In the genomic region with DNA sequence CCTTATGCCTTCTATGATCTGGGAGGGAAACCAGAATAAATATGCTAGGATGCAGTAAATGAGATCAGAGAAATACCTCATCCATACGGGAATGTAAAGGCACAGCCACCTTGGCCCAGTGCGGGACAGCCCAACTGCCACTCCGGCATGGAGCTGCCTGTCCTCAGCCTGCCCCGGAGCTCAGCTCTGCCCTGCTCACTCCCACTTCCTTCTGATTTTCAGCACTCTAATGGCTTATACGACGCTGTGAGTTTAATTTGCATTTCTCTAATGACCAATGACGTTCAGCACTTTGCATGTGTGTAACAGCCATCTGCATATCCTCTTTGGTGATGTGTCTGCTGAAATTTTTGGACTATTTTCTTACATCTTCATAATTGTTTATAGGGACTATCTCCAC, we compare ENCODE assay signal across 19 cellular contexts.
DNase-seq lines count a peak whose midpoint lies in the region; ATAC-seq and TF ChIP-seq lines count a peak whose summit lies in the region.
"Had no signal": no experiment of that assay in that cellular context is flagged by ENCODE, and none has a peak within 500 bp of the region (broad histone marks: within the 10 kb centered on the region; RNA-seq: fewer than 3 reads in every experiment).

No MANE protein-coding gene starts in this region.

- no peaks in the 10 kb centered on the region for H3K9me2 ChIP-seq in Karpas-422 (replicated peaks; ENCODE audit: insufficient read depth, low read length)
- no peaks in the 10 kb centered on the region for H3K9me2 ChIP-seq in SK-N-SH

- H3K9me3 ChIP-seq in Karpas-422 (ENCODE audit: low read length) (no peaks in the 10 kb centered on the region), SK-N-SH (no peaks in the 10 kb centered on the region)
- H3K9me3 ChIP-seq: BLaER1 had no signal

- ATAC-seq in GM18868 (IDR thresholded peaks at IDR 0.05; ENCODE audit: unreplicated experiment) (no peak), GM19455 (IDR thresholded peaks at IDR 0.05; ENCODE audit: unreplicated experiment) (no peak), HG03108 (IDR thresholded peaks at IDR 0.05; ENCODE audit: unreplicated experiment) (no peak)
- ATAC-seq: K562, Panc1 had no signal

- TF ChIP-seq RAD21 in SK-N-SH (IDR thresholded peaks at IDR 0.05; ENCODE audit: low read length), result no peak

- peaks cover 19% of the 10 kb centered on the region for H3K4me1 ChIP-seq in Karpas-422 (ENCODE audit: low read length)
- peaks cover 0 to 4% of the 10 kb centered on the region in 2 experiments; a peak in 1 of 4 replicates for H3K4me1 ChIP-seq in SK-N-SH (ENCODE audit: control insufficient read depth in 1 of 2, insufficient read depth in 2 of 2, low read depth in 1 of 2, low read length in 1 of 2)

- H3K27ac ChIP-seq in Karpas-422 (ENCODE audit: low read length), result no peak overlapping the region
- H3K27ac ChIP-seq in SK-N-SH (ENCODE audit: low read depth in 2 of 2, low read length in 1 of 2), result no peak overlapping the region
- H3K27ac ChIP-seq: BLaER1, RWPE1 had no signal

- no peak for TF ChIP-seq CTCF in glutamatergic neuron (IDR thresholded peaks at IDR 0.05; ENCODE audit: partially characterized antibody, unreplicated experiment)
- TF ChIP-seq CTCF in nephron (IDR thresholded peaks at IDR 0.05; ENCODE audit: unreplicated experiment in 3 of 3), result no peak
- no peak for TF ChIP-seq CTCF in SK-N-SH (IDR thresholded peaks at IDR 0.05)

- 44% methylated on average over 6 of the region's 7 CpGs for WGBS in SK-N-SH (ENCODE audit: low lambda C conversion rate)

- H2AFZ ChIP-seq in Karpas-422 (ENCODE audit: low read length), result no peak overlapping the region
- H2AFZ ChIP-seq in SK-N-SH (ENCODE audit: low read depth), result no peak overlapping the region

- H3K4me3 ChIP-seq in Karpas-422 (ENCODE audit: low read length) (no peak overlapping the region), SK-N-SH (ENCODE audit: low read depth in 2 of 2, low read length in 1 of 2) (no peak overlapping the region)
- H3K4me3 ChIP-seq: BLaER1, K562 had no signal

- H3K4me1 Mint-ChIP-seq in glutamatergic neuron (ENCODE audit: low read depth, unreplicated experiment) (peaks cover 47% of the 10 kb centered on the region), nephron (peaks cover 35% of the 10 kb centered on the region)
- H3K4me1 Mint-ChIP-seq: CD4-positive, CD25-positive, alpha-beta regulatory T cell had no signal

- peak overlapping the region; percentile 54 for H3K4me2 ChIP-seq in Karpas-422 (ENCODE audit: low read depth, low read length, poor library complexity, severe bottlenecking)
- no peak overlapping the region for H3K4me2 ChIP-seq in SK-N-SH
- H3K4me2 ChIP-seq: BLaER1 had no signal

- H4K20me1 ChIP-seq in Karpas-422 (ENCODE audit: insufficient read depth, low read depth, low read length), result no peaks in the 10 kb centered on the region
- no peaks in the 10 kb centered on the region for H4K20me1 ChIP-seq in SK-N-SH (ENCODE audit: insufficient read depth)
- H4K20me1 ChIP-seq: BLaER1 had no signal

- peak; percentile 82 for DNase-seq in Karpas-422
- peak; percentile 26 for DNase-seq in NCI-H526 treated with DMSO at 0.1 percent for 48 hours (lab: John Stamatoyannopoulos, UW)
- peak; percentile 48 for DNase-seq in glutamatergic neuron
- DNase-seq in SK-N-SH, result no peak
- DNase-seq: CD4-positive, CD25-positive, alpha-beta regulatory T cell; MV-4-11; NCI-H1694; NCI-H2081; NCI-H2227 treated with DMSO at 0.1 percent for 48 hours; NCI-H510A; SHP77 had no signal

- H3K9me3 Mint-ChIP-seq in glutamatergic neuron (ENCODE audit: unreplicated experiment), result peaks cover 2% of the 10 kb centered on the region
- no peaks in the 10 kb centered on the region for H3K9me3 Mint-ChIP-seq in nephron
- H3K9me3 Mint-ChIP-seq: CD4-positive, CD25-positive, alpha-beta regulatory T cell had no signal

- H3K27me3 ChIP-seq in Karpas-422 (ENCODE audit: low read length) (no peaks in the 10 kb centered on the region), SK-N-SH (ENCODE audit: insufficient read depth) (no peaks in the 10 kb centered on the region)
- H3K27me3 ChIP-seq: BLaER1 had no signal

- TF ChIP-seq EP300 in SK-N-SH (IDR thresholded peaks at IDR 0.05; ENCODE audit: borderline replicate concordance in 1 of 2, low read depth in 1 of 2, low read length in 1 of 2), result no peak

- H3K27me3 Mint-ChIP-seq in glutamatergic neuron (ENCODE audit: unreplicated experiment) (peaks cover 5% of the 10 kb centered on the region), nephron (ENCODE audit: low read depth) (peaks cover 5% of the 10 kb centered on the region)
- H3K27me3 Mint-ChIP-seq: CD4-positive, CD25-positive, alpha-beta regulatory T cell had no signal

- H3F3A ChIP-seq in SK-N-SH (replicated peaks; ENCODE audit: insufficient read depth), result no peaks in the 10 kb centered on the region

- CTCF ChIA-PET in SK-N-SH (lab: Yijun Ruan, JAX), result interaction anchor here (0.5 kb wide), 1 partner anchor 269 kb away, joined by 4 read pairs; no protein-coding TSS in a partner anchor

- H3K36me3 ChIP-seq in Karpas-422 (ENCODE audit: insufficient read depth, low read length), result no peaks in the 10 kb centered on the region
- no peaks in the 10 kb centered on the region for H3K36me3 ChIP-seq in SK-N-SH (replicated peaks in 1 of 2; ENCODE audit: control insufficient read depth in 1 of 2, insufficient read depth in 2 of 2, low read length in 1 of 2)
- H3K36me3 ChIP-seq: BLaER1 had no signal

- POLR2A ChIA-PET in SK-N-SH (lab: Yijun Ruan, JAX), result no interaction called here

- H3K4me3 Mint-ChIP-seq in glutamatergic neuron (ENCODE audit: unreplicated experiment), result peak overlapping the region; percentile 20
- H3K4me3 Mint-ChIP-seq in nephron, result no peak overlapping the region
- H3K4me3 Mint-ChIP-seq: CD4-positive, CD25-positive, alpha-beta regulatory T cell had no signal

- H3K79me2 ChIP-seq in Karpas-422 (ENCODE audit: low read length) (no peaks in the 10 kb centered on the region), SK-N-SH (ENCODE audit: insufficient read depth) (no peaks in the 10 kb centered on the region)

- H3K9ac ChIP-seq in Karpas-422 (ENCODE audit: low read length) (no peak overlapping the region), SK-N-SH (no peak overlapping the region)
- H3K9ac ChIP-seq: BLaER1 had no signal

- H3K27ac Mint-ChIP-seq in glutamatergic neuron (ENCODE audit: unreplicated experiment) (peak overlapping the region; percentile 22), nephron (peak overlapping the region in 2 of 3 experiments; percentile 2 to 45)
- H3K27ac Mint-ChIP-seq: CD4-positive, CD25-positive, alpha-beta regulatory T cell had no signal

- H3K36me3 Mint-ChIP-seq in glutamatergic neuron (ENCODE audit: unreplicated experiment), result peaks cover 5% of the 10 kb centered on the region
- H3K36me3 Mint-ChIP-seq in nephron (ENCODE audit: low read depth), result no peaks in the 10 kb centered on the region
- H3K36me3 Mint-ChIP-seq: CD4-positive, CD25-positive, alpha-beta regulatory T cell had no signal

TF ChIP-seq in SK-N-SH, 30 proteins besides CTCF, POLR2A, EP300 and RAD21:
- TF ChIP-seq, protein P1, sequence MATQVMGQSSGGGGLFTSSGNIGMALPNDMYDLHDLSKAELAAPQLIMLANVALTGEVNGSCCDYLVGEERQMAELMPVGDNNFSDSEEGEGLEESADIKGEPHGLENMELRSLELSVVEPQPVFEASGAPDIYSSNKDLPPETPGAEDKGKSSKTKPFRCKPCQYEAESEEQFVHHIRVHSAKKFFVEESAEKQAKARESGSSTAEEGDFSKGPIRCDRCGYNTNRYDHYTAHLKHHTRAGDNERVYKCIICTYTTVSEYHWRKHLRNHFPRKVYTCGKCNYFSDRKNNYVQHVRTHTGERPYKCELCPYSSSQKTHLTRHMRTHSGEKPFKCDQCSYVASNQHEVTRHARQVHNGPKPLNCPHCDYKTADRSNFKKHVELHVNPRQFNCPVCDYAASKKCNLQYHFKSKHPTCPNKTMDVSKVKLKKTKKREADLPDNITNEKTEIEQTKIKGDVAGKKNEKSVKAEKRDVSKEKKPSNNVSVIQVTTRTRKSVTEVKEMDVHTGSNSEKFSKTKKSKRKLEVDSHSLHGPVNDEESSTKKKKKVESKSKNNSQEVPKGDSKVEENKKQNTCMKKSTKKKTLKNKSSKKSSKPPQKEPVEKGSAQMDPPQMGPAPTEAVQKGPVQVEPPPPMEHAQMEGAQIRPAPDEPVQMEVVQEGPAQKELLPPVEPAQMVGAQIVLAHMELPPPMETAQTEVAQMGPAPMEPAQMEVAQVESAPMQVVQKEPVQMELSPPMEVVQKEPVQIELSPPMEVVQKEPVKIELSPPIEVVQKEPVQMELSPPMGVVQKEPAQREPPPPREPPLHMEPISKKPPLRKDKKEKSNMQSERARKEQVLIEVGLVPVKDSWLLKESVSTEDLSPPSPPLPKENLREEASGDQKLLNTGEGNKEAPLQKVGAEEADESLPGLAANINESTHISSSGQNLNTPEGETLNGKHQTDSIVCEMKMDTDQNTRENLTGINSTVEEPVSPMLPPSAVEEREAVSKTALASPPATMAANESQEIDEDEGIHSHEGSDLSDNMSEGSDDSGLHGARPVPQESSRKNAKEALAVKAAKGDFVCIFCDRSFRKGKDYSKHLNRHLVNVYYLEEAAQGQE (IDR thresholded peaks at IDR 0.05; ENCODE audit: low read depth, low read length), result no peak
